ENCODE assay signal across 28 cellular contexts in the genomic region with DNA sequence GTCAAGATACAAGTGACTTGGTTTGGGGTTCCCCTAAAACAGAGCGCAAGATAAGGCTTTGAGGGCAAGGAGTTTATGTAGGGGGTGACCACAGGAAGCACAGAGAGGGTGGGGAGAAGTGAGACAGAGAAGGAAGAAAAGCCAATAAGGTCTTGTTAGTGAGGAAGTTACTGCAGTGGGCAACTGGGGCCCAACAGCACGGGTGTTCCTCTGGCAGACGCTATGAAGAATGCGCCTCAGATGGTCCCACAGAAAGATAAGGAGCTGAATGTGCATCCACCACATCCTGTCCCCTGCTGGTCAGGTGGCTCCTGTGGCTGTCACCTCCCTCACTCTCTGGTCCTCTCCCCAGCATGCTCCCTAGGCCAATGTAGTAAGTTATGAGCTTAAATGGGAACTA.
"Had no signal": no experiment of that assay in that cellular context is flagged by ENCODE, and none has a peak within 500 bp of the region (broad histone marks: within the 10 kb centered on the region; RNA-seq: fewer than 3 reads in every experiment).

No MANE protein-coding gene starts in this region.

- H3K27ac Mint-ChIP-seq: activated CD8-positive, alpha-beta T cell treated with anti-CD3 and anti-CD28 coated beads for 36 hours; mesothelial cell of epicardium; nephron had no signal

- H3K4me3 Mint-ChIP-seq: activated CD8-positive, alpha-beta T cell treated with anti-CD3 and anti-CD28 coated beads for 36 hours; brain; mesothelial cell of epicardium; nephron had no signal

- H3K27me3 ChIP-seq: foreskin keratinocyte, hepatocyte, left lung, neutrophil, ovary, stomach, suprapubic skin, transverse colon, uterus had no signal

- H3K9me3 Mint-ChIP-seq: activated CD8-positive, alpha-beta T cell treated with anti-CD3 and anti-CD28 coated beads for 36 hours; brain; mesothelial cell of epicardium; nephron had no signal

- H3K4me3 ChIP-seq: hepatocyte, left lung, lung, ovary, psoas muscle, stomach, suprapubic skin, transverse colon, uterus had no signal

- H3K27ac ChIP-seq: foreskin keratinocyte, hepatocyte, left lung, neutrophil, ovary, psoas muscle, stomach, suprapubic skin, transverse colon, uterus had no signal

- H3K36me3 ChIP-seq: left lung, neutrophil, ovary, stomach, suprapubic skin, transverse colon, uterus had no signal

- H3K4me1 ChIP-seq: foreskin keratinocyte, left lung, psoas muscle, stomach, suprapubic skin, transverse colon, uterus had no signal

- DNase-seq: activated CD4-positive, alpha-beta T cell treated with anti-CD3 and anti-CD28 coated beads for 48 hours; activated CD8-positive, alpha-beta T cell treated with anti-CD3 and anti-CD28 coated beads for 36 hours; activated gamma-delta T cell treated with Interleukin-2 at 50 U/mL for 16 hours; activated T-cell treated with anti-CD3 and anti-CD28 coated beads, Interleukin-2, amount 50 U/mL, for 1 hour; aorta; caudate nucleus; dermis blood vessel endothelial cell; effector CD8-positive, alpha-beta T cell; erythroblast; foreskin keratinocyte; kidney glomerular epithelial cell; left lung; ovary; psoas muscle; right cardiac atrium; stimulated activated CD4-positive, alpha-beta T cell treated with anti-CD3 and anti-CD28 coated beads, Interleukin-4, amount 100 ng/mL, for 4 hours; stomach; T-helper 9 cell; transverse colon; uterus had no signal

- H3K9me3 ChIP-seq: left lung, neutrophil, ovary, psoas muscle, suprapubic skin, transverse colon, uterus had no signal

- H3K4me1 Mint-ChIP-seq: brain, mesothelial cell of epicardium had no signal

- H3K36me3 Mint-ChIP-seq: activated naive CD4-positive, alpha-beta T cell treated with anti-CD3 and anti-CD28 coated beads, Interleukin-2, amount 50 U/mL, for 72 hours; brain; mesothelial cell of epicardium had no signal
